Comparison of ENCODE assay signal across 10 cellular contexts in the genomic region with DNA sequence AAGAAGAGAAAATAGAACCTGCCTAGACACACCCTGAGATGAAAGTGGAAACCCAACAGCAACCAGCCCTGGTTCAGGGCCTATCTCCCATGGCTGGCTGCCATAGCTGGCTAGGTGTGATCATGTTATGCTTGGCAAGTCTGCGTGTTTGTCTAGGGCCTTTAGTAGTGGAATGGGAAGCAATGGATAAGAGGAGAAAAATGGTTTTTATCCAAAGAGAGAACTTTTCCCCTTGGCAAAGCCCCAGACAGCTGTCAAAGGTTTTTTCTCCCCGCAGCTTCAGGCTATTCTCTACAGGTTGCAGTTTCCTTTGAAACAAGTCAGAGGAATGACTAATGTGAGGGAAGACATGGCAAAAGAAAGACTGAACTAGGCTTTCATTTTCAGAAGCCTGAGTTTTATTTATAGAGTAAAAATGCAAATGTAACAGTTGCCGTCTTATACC.
DNase-seq lines count a peak whose midpoint lies in the region; ATAC-seq and TF ChIP-seq lines count a peak whose summit lies in the region.
"Had no signal": no experiment of that assay in that cellular context is flagged by ENCODE, and none has a peak within 500 bp of the region (broad histone marks: within the 10 kb centered on the region; RNA-seq: fewer than 3 reads in every experiment).

No MANE protein-coding gene starts in this region.

- H3K27ac Mint-ChIP-seq in mesothelial cell of epicardium (peak overlapping the region; percentile 94), T-helper 17 cell (no peak overlapping the region)

- no peak for TF ChIP-seq CTCF in mesothelial cell of epicardium (IDR thresholded peaks at IDR 0.05; ENCODE audit: unreplicated experiment)

- DNase-seq in SHP77 (lab: John Stamatoyannopoulos, UW) (peak; percentile 63 to 78), mesothelial cell of epicardium (ENCODE audit: low spot score in 2 of 2, unreplicated experiment in 2 of 2) (peak in 1 of 2 experiments; percentile 42), T-helper 17 cell (no peak), posterior cingulate gyrus (no peak), Kasumi-1 (lab: John Stamatoyannopoulos, UW) (no peak)
- DNase-seq: NCI-H524, spleen had no signal

- H3K36me3 Mint-ChIP-seq in mesothelial cell of epicardium (peaks cover 25% of the 10 kb centered on the region), T-helper 17 cell (ENCODE audit: low read depth) (no peaks in the 10 kb centered on the region)

- intact Hi-C loops in posterior cingulate gyrus (cut with DNase I), result loop anchor here (5.0 kb wide), 1 partner anchor 807 kb away; no protein-coding TSS in a partner anchor

- no peaks in the 10 kb centered on the region for H3K9me3 ChIP-seq in T-helper 17 cell (ENCODE audit: control insufficient read depth, low read length, poor library complexity, severe bottlenecking)
- H3K9me3 ChIP-seq: spleen had no signal

- H3K9me3 Mint-ChIP-seq in mesothelial cell of epicardium, result no peaks in the 10 kb centered on the region

- H3K27me3 Mint-ChIP-seq in mesothelial cell of epicardium (ENCODE audit: low read depth), result no peaks in the 10 kb centered on the region
- H3K27me3 Mint-ChIP-seq in T-helper 17 cell, result no peaks in the 10 kb centered on the region

- H3K4me3 Mint-ChIP-seq in mesothelial cell of epicardium (no peak overlapping the region), T-helper 17 cell (no peak overlapping the region)

- H3K4me1 Mint-ChIP-seq in mesothelial cell of epicardium (peaks cover 41% of the 10 kb centered on the region), T-helper 17 cell (no peaks in the 10 kb centered on the region)

- ATAC-seq in GM19035 (IDR thresholded peaks at IDR 0.05; ENCODE audit: unreplicated experiment), result peak; percentile 70
- ATAC-seq in HG02885 (IDR thresholded peaks at IDR 0.05; ENCODE audit: poor library complexity, unreplicated experiment), result peak; percentile 76
- ATAC-seq in T-helper 17 cell, result no peak
- no peak for ATAC-seq in HG03469 (IDR thresholded peaks at IDR 0.05; ENCODE audit: unreplicated experiment)

Comparison
In these comparisons a context has a peak if more than half of its experiments do, and no peak if none do; other contexts are left out.
1. ATAC-seq: peak in GM19035 (single experiment) and HG02885 (single experiment); none in T-helper 17 cell (single experiment) and HG03469 (single experiment).
2. DNase-seq: peak in SHP77 (2 of 2); none in T-helper 17 cell (0 of 3), posterior cingulate gyrus (0 of 10) and Kasumi-1 (0 of 2).